In genomic region chr2:206683546-206683945, GRCh38 we compare ENCODE assay signal across 32 cellular contexts. TPM values are rescaled to one million over a fixed set of nuclear protein-coding genes. Genes with fewer than 3 reads are reported as not detected.
"Had no signal": no experiment of that assay in that cellular context is flagged by ENCODE, and none has a peak within 500 bp of the region (broad histone marks: within the 10 kb centered on the region; RNA-seq: fewer than 3 reads in every experiment).

No MANE protein-coding gene starts in this region.

- FAIRE-seq: urothelium cell line had no signal

- H3K9me3 ChIP-seq: stomach, suprapubic skin, testis, thoracic aorta, thyroid gland, tibial artery, tibial nerve, transverse colon, upper lobe of left lung, upper lobe of right lung, uterus, vagina had no signal

- H3K27ac ChIP-seq: stomach, suprapubic skin, testis, thoracic aorta, thyroid gland, tibial artery, tibial nerve, transverse colon, upper lobe of left lung, upper lobe of right lung, uterus, vagina had no signal

- H3K4me1 ChIP-seq: stomach, suprapubic skin, testis, thyroid gland, tibial artery, tibial nerve, transverse colon, upper lobe of left lung, upper lobe of right lung, uterus, vagina had no signal

- H3K36me3 ChIP-seq: stomach, suprapubic skin, thoracic aorta, thyroid gland, tibial artery, tibial nerve, transverse colon, upper lobe of left lung, upper lobe of right lung, uterus, vagina had no signal

- H3K27me3 ChIP-seq: stomach, suprapubic skin, testis, tibial artery, tibial nerve, transverse colon, upper lobe of left lung, upper lobe of right lung, uterus, vagina had no signal

- H3K4me3 ChIP-seq: stomach, suprapubic skin, testis, thoracic aorta, thyroid gland, tibial artery, tibial nerve, transverse colon, upper lobe of left lung, upper lobe of right lung, uterus, vagina had no signal

- ATAC-seq: stimulated activated effector memory CD8-positive, alpha-beta T cell treated with anti-CD3 and anti-CD28 coated beads, Interleukin-12 subunit alpha, Interleukin-12 subunit beta, amount 100 ng/mL, for 72 hours; stimulated activated memory B cell treated with anti-CD40 and anti-IgM and Interleukin-4, amounts not matched to agents 10 μg/mL and 1 μg/mL and 100 μg/mL, for 72 hours; stimulated activated naive B cell treated with anti-CD40 and anti-IgM and Interleukin-4, amounts not matched to agents 10 μg/mL and 1 μg/mL and 100 μg/mL, for 72 hours; stimulated activated naive CD8-positive, alpha-beta T cell treated with anti-CD3 and anti-CD28 coated beads, Interleukin-15, amount 100 ng/mL, for 72 hours; stimulated activated naive CD8-positive, alpha-beta T cell treated with anti-CD3 and anti-CD28 coated beads, Interleukin-15, Interleukin-2, amounts not matched to agents 100 U/mL and 50 U/mL, for 24 hours; upper lobe of right lung had no signal

- DNase-seq: stimulated activated CD4-positive, alpha-beta T cell treated with anti-CD3 and anti-CD28 coated beads, Interleukin-2, amount 100 ng/mL, for 48 hours; stimulated activated CD4-positive, alpha-beta T cell treated with anti-CD3 and anti-CD28 coated beads, Interleukin-4, amount 100 ng/mL, for 1 hour; stimulated activated CD4-positive, alpha-beta T cell treated with anti-CD3 and anti-CD28 coated beads, Interleukin-4, amount 100 ng/mL, for 24 hours; stimulated activated CD4-positive, alpha-beta T cell treated with anti-CD3 and anti-CD28 coated beads, Interleukin-4, amount 100 ng/mL, for 4 hours; stimulated activated CD8-positive, alpha-beta memory T cell treated with anti-CD3 and anti-CD28 coated beads, Interleukin-4, amount 100 ng/mL, for 48 hours; stimulated activated naive B cell treated with anti-CD40 and anti-IgM and Interleukin-4, amounts not matched to agents 10 μg/mL and 1 μg/mL and 100 μg/mL, for 72 hours; stimulated activated naive CD4-positive, alpha-beta T cell; stimulated activated naive CD4-positive, alpha-beta T cell treated with Interleukin-2 at 50 U/mL for 16 hours; stimulated activated naive CD8-positive, alpha-beta T cell treated with anti-CD3 and anti-CD28 coated beads, Interleukin-15, amount 100 ng/mL, for 72 hours; stimulated activated naive CD8-positive, alpha-beta T cell treated with anti-CD3 and anti-CD28 coated beads, Interleukin-15, Interleukin-2, amounts not matched to agents 100 U/mL and 50 U/mL, for 24 hours; stomach; substantia nigra; testis; thyroid gland; tibial artery; transverse colon; trophoblast cell; upper lobe of left lung; upper lobe of right lung; uterus had no signal

RNA-seq across cellular contexts. Expression of gene DYTN, which starts 34.6 kb away (rescaled TPM):
- total RNA-seq: stomach, subcutaneous adipose tissue, suprapubic skin, temporal lobe, thoracic aorta, thyroid gland, tibial nerve, transverse colon, upper lobe of left lung, upper lobe of right lung, ureter, urinary bladder, uterus, vagina had no signal
- polyA plus RNA-seq: stomach, thymus, urinary bladder had no signal

RNA-seq across cellular contexts. Expression of gene FAM237A, which starts 41.3 kb away (rescaled TPM):
- total RNA-seq: stomach, subcutaneous adipose tissue, suprapubic skin, temporal lobe, testis, thoracic aorta, thyroid gland, tibial nerve, transverse colon, upper lobe of left lung, upper lobe of right lung, ureter, urinary bladder, uterus, vagina had no signal
- polyA plus RNA-seq: stomach, urinary bladder had no signal
